ENCODE assay signal across 22 cellular contexts in genomic region chr4:28792917-28793597, GRCh38.
"Had no signal": no experiment of that assay in that cellular context is flagged by ENCODE, and none has a peak within 500 bp of the region (broad histone marks: within the 10 kb centered on the region; RNA-seq: fewer than 3 reads in every experiment).

No MANE protein-coding gene starts in this region.

- H3K9ac ChIP-seq: KMS-11, SK-N-SH had no signal

- FAIRE-seq: HTR-8/SVneo, K562 had no signal

- H3K27ac ChIP-seq: HL-60, KMS-11, RWPE1 had no signal

- DNase-seq: Kasumi-1, MM.1S, NCI-H1092 treated with DMSO at 0.1 percent for 48 hours, NCI-H1436, NCI-H187, NCI-H2029, NCI-H2081 treated with DMSO at 0.1 percent for 48 hours, NCI-H2171, NCI-H226, NCI-H446, NCI-H510A, NCI-H524 treated with DMSO at 0.1 percent for 48 hours, PC-3, SK-N-SH, SW 1271, T-cell had no signal

- ATAC-seq: K562, Panc1, PC-3, T-cell had no signal

- H3K4me3 ChIP-seq: K562 had no signal
